ENCODE assay signal across 9 cellular contexts in genomic region chr20:31593221-31594001, GRCh38. TPM values are rescaled to one million over a fixed set of nuclear protein-coding genes. Genes with fewer than 3 reads are reported as not detected.
DNase-seq lines count a peak whose midpoint lies in the region; ATAC-seq and TF ChIP-seq lines count a peak whose summit lies in the region.
"Had no signal": no experiment of that assay in that cellular context is flagged by ENCODE, and none has a peak within 500 bp of the region (broad histone marks: within the 10 kb centered on the region; RNA-seq: fewer than 3 reads in every experiment).

No MANE protein-coding gene starts in this region.

- H3K4me3 Mint-ChIP-seq in mesothelial cell of epicardium = no peak overlapping the region

- peak; percentile 86 for DNase-seq in DMS53 treated with DMSO at 0.1 percent for 48 hours (lab: John Stamatoyannopoulos, UW; ENCODE audit: unreplicated experiment)
- DNase-seq in MG63 = peak; percentile 100
- peak; percentile 94 for DNase-seq in colonic mucosa
- DNase-seq in mesothelial cell of epicardium (ENCODE audit: low spot score in 2 of 2, unreplicated experiment in 2 of 2) = no peak
- no peak for DNase-seq in activated CD8-positive, alpha-beta memory T cell treated with anti-CD3 and anti-CD28 coated beads, Interleukin-2, amount 50 U/mL, for 4 hours
- DNase-seq: OCI-M1 had no signal

- H3K27ac ChIP-seq in colonic mucosa = peak overlapping the region; percentile 76

- no peaks in the 10 kb centered on the region for H3K27me3 Mint-ChIP-seq in mesothelial cell of epicardium (ENCODE audit: low read depth)

- H3K9me3 Mint-ChIP-seq in mesothelial cell of epicardium = no peaks in the 10 kb centered on the region

- intact Hi-C loops in colonic mucosa (cut with DNase I) = no loop called here

- H3K4me3 ChIP-seq in MG63 = peak overlapping the region; percentile 33
- no peak overlapping the region for H3K4me3 ChIP-seq in colonic mucosa

- no peaks in the 10 kb centered on the region for H3K36me3 Mint-ChIP-seq in mesothelial cell of epicardium

- H3K36me3 ChIP-seq in MG63 = peaks cover 3% of the 10 kb centered on the region; the same call in 1 of the 2 replicates
- H3K36me3 ChIP-seq in colonic mucosa = no peaks in the 10 kb centered on the region

- H3K4me1 Mint-ChIP-seq in mesothelial cell of epicardium = peaks cover 34% of the 10 kb centered on the region

- TF ChIP-seq CTCF in colonic mucosa (IDR thresholded peaks at IDR 0.05) (no peak), mesothelial cell of epicardium (IDR thresholded peaks at IDR 0.05; ENCODE audit: unreplicated experiment) (no peak)

- H3K9me3 ChIP-seq in MG63 (no peaks in the 10 kb centered on the region), colonic mucosa (no peaks in the 10 kb centered on the region)

- H3K4me1 ChIP-seq in colonic mucosa = peaks cover 16% of the 10 kb centered on the region

- H3K27me3 ChIP-seq in MG63 (no peaks in the 10 kb centered on the region), colonic mucosa (no peaks in the 10 kb centered on the region)

- H3K9ac ChIP-seq in colonic mucosa (ENCODE audit: low read depth in 2 of 2, low read length in 2 of 2) = peak overlapping the region; percentile 19 to 84

- ATAC-seq in GM21390 (IDR thresholded peaks at IDR 0.05; ENCODE audit: unreplicated experiment) (no peak), GM19351 (IDR thresholded peaks at IDR 0.05; ENCODE audit: unreplicated experiment) (no peak), HG02763 (IDR thresholded peaks at IDR 0.05; ENCODE audit: unreplicated experiment) (no peak)

- peak overlapping the region; percentile 94 for H3K27ac Mint-ChIP-seq in mesothelial cell of epicardium

RNA-seq across cellular contexts. Expression of gene ID1, which starts 11.7 kb away (rescaled TPM):
- total RNA-seq in MG63 (2014; rRNA removed; shearing (Covaris generic); ENCODE audit: low replicate concordance) = 363 and 396 TPM in 2 replicates
- total RNA-seq in colonic mucosa (100 to 1,000 TPM; 134 to 179 TPM), mesothelial cell of epicardium (374 to 378 TPM (median 377 TPM) in 3 replicates)

RNA-seq across cellular contexts. Expression of gene COX4I2, which starts 44.3 kb away (rescaled TPM):
- not detected in 2 replicates for total RNA-seq in MG63 (2014; rRNA removed; shearing (Covaris generic); ENCODE audit: low replicate concordance)
- total RNA-seq in colonic mucosa (under 1 TPM in 1 of 2 donors, not detected in 1; 0.52 TPM), mesothelial cell of epicardium (0.34 TPM in 1 of 3 replicates, not detected in the others)

Comparison
In these comparisons a context has a peak if more than half of its experiments do, and no peak if none do; other contexts are left out.
1. DNase-seq: peak in DMS53 treated with DMSO at 0.1 percent for 48 hours (single experiment), MG63 (single experiment) and colonic mucosa (single experiment); none in mesothelial cell of epicardium (0 of 2) and activated CD8-positive, alpha-beta memory T cell treated with anti-CD3 and anti-CD28 coated beads, Interleukin-2, amount 50 U/mL, for 4 hours (single experiment).